36 cellular contexts compared by ENCODE assay signal in the genomic region with DNA sequence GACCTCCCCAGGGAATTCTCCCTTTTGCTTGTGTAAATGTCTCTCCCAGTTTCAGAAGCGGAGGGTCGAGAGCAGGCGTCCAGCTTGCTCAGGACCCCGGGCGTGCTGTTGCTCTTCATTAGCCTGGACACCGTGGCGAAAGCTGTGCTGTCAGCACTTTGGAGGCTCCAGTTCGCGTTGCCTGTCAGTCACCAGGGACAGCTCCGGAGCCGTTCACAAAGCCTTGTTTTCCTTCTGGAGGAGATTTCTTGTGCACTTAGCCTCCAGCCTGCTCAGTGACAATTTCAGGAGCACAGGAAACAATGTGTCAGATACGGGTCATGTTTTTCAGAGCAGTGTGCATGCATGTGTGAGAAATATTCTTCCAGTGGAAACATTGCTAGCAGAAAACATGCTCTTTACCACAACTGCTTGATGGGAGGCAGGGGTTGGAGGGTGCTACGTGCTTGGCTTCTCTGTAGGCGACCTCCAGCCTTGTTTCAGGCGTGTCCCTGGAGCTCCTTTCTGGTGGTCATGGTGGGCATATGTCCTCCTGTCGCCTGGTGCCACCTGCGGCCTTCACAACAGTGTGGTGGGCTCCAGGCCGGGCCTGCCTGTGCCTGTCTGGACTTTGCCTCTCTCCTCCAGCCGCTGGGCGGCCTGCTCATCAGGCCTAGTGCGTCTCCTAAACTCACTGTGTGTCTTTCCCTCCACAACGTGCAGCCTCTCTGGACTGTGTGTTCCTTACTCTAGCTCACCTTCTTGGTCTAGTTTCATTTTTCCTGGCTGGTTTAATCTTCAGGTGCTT. TPM values are rescaled to one million over a fixed set of nuclear protein-coding genes. Genes with fewer than 3 reads are reported as not detected.
DNase-seq lines count a peak whose midpoint lies in the region; ATAC-seq, FAIRE-seq and TF ChIP-seq lines count a peak whose summit lies in the region.
"Had no signal": no experiment of that assay in that cellular context is flagged by ENCODE, and none has a peak within 500 bp of the region (broad histone marks: within the 10 kb centered on the region; RNA-seq: fewer than 3 reads in every experiment).

No MANE protein-coding gene starts in this region.

- DNase-seq in left ventricle myocardium superior (peak; percentile 19), left ventricle myocardium inferior (no peak), HepG2 (ENCODE audit: low spot score) (no peak), NCI-H748 (lab: John Stamatoyannopoulos, UW; ENCODE audit: unreplicated experiment) (no peak), activated T-cell treated with anti-CD3 and anti-CD28 coated beads for 4 hours (no peak)
- no peak for DNase-seq in activated T-helper 1 cell treated with anti-CD3 and anti-CD28 coated beads, Interleukin-12 subunit alpha, Interleukin-12 subunit beta, Interleukin-2, Interleukin-4 antibody, amounts not matched to agents 30 ng/mL and 10 ng/mL and 1 ng/mL, durations not matched to agents 14 hours and 24 hours and 36 hours (ENCODE audit: low spot score)
- DNase-seq: activated CD4-positive, alpha-beta memory T cell treated with anti-CD3 and anti-CD28 coated beads, Interleukin-2, amount 10 ng/mL, durations not matched to agents 7 days and 5 days; activated effector memory CD4-positive, alpha-beta T cell treated with anti-CD3 and anti-CD28 coated beads, Interleukin-2, amount 50 U/mL, for 16 hours; activated naive CD8-positive, alpha-beta T cell treated with anti-CD3 and anti-CD28 coated beads for 36 hours; central memory CD4-positive, alpha-beta T cell; DMS 273 treated with DMSO at 0.1 percent for 48 hours; dorsolateral prefrontal cortex; GM23248; HFFc6; kidney glomerular epithelial cell; lower lobe of right lung; NCI-H1092; NCI-H1694; NCI-H510A; NK-92 treated with Interleukin-12 subunit alpha and Interleukin-12 subunit beta, amount 100 ng/mL, for 24 hours; PC-3; small intestine; stimulated activated naive CD4-positive, alpha-beta T cell treated with Interleukin-2 at 50 U/mL for 16 hours had no signal

- ATAC-seq in left ventricle myocardium superior: no peak
- no peak for ATAC-seq in HepG2
- no peak for ATAC-seq in HG03135 (IDR thresholded peaks at IDR 0.05; ENCODE audit: unreplicated experiment)
- ATAC-seq in HG03095 (IDR thresholded peaks at IDR 0.05; ENCODE audit: unreplicated experiment): no peak
- ATAC-seq: lower lobe of right lung; natural killer cell treated with Interleukin-12 subunit alpha and Interleukin-12 subunit beta and Interleukin-15 and Interleukin-18, amount 100 ng/mL, for 72 hours; PC-3; Right ventricle myocardium inferior had no signal

- TF ChIP-seq EP300 in HepG2 (IDR thresholded peaks at IDR 0.05; ENCODE audit: low read depth in 2 of 2, low read length in 2 of 2) (no peak), HepG2 (CRISPR knock-in tag; IDR thresholded peaks at IDR 0.05; ENCODE audit: borderline replicate concordance) (no peak)

- no peaks in the 10 kb centered on the region for H3K27me3 Mint-ChIP-seq in activated T-helper 1 cell treated with anti-CD3 and anti-CD28 coated beads, Interleukin-12 subunit alpha, Interleukin-12 subunit beta, Interleukin-2, Interleukin-4 antibody, amounts not matched to agents 30 ng/mL and 10 ng/mL and 1 ng/mL, durations not matched to agents 14 hours and 24 hours and 36 hours (ENCODE audit: insufficient read depth)
- H3K27me3 Mint-ChIP-seq: activated CD4-positive, alpha-beta memory T cell treated with anti-CD3 and anti-CD28 coated beads, Interleukin-2, amount 10 ng/mL, durations not matched to agents 7 days and 5 days; activated naive CD8-positive, alpha-beta T cell treated with anti-CD3 and anti-CD28 coated beads for 36 hours; natural killer cell treated with Interleukin-12 subunit alpha and Interleukin-12 subunit beta and Interleukin-15 and Interleukin-18, amount 100 ng/mL, for 72 hours had no signal

- peaks cover 21% of the 10 kb centered on the region for H3K4me1 ChIP-seq in left ventricle myocardium inferior
- no peaks in the 10 kb centered on the region for H3K4me1 ChIP-seq in HepG2 (ENCODE audit: insufficient read depth, low read length)
- H3K4me1 ChIP-seq: pancreas had no signal

- no peaks in the 10 kb centered on the region for H3K79me2 ChIP-seq in HepG2 (ENCODE audit: insufficient read depth, low read length)
- H3K79me2 ChIP-seq: hepatocyte had no signal

- no peak for FAIRE-seq in HepG2 (lab: Jason Lieb, UNC)
- FAIRE-seq: frontal cortex, GM18507, pancreas, small intestine had no signal

- no TSS peak for BruUV-seq in HepG2 (replicated peaks; lab: Mats Ljungman, UMichigan)

- H3K9me3 ChIP-seq in left ventricle myocardium inferior (replicated peaks) (no peaks in the 10 kb centered on the region), HepG2 (ENCODE audit: low read length) (no peaks in the 10 kb centered on the region)
- H3K9me3 ChIP-seq: ascending aorta, lower lobe of right lung, pancreas, thoracic aorta had no signal

- peak overlapping the region; percentile 68 for H3K27ac Mint-ChIP-seq in activated T-helper 1 cell treated with anti-CD3 and anti-CD28 coated beads, Interleukin-12 subunit alpha, Interleukin-12 subunit beta, Interleukin-2, Interleukin-4 antibody, amounts not matched to agents 30 ng/mL and 10 ng/mL and 1 ng/mL, durations not matched to agents 14 hours and 24 hours and 36 hours
- H3K27ac Mint-ChIP-seq: activated CD4-positive, alpha-beta memory T cell treated with anti-CD3 and anti-CD28 coated beads, Interleukin-2, amount 10 ng/mL, durations not matched to agents 7 days and 5 days; activated naive CD8-positive, alpha-beta T cell treated with anti-CD3 and anti-CD28 coated beads for 36 hours; HFFc6; natural killer cell treated with Interleukin-12 subunit alpha and Interleukin-12 subunit beta and Interleukin-15 and Interleukin-18, amount 100 ng/mL, for 72 hours had no signal

- H3K9me3 Mint-ChIP-seq in activated T-helper 1 cell treated with anti-CD3 and anti-CD28 coated beads, Interleukin-12 subunit alpha, Interleukin-12 subunit beta, Interleukin-2, Interleukin-4 antibody, amounts not matched to agents 30 ng/mL and 10 ng/mL and 1 ng/mL, durations not matched to agents 14 hours and 24 hours and 36 hours: no peaks in the 10 kb centered on the region
- H3K9me3 Mint-ChIP-seq: activated CD4-positive, alpha-beta memory T cell treated with anti-CD3 and anti-CD28 coated beads, Interleukin-2, amount 10 ng/mL, durations not matched to agents 7 days and 5 days; activated naive CD8-positive, alpha-beta T cell treated with anti-CD3 and anti-CD28 coated beads for 36 hours; HFFc6; natural killer cell treated with Interleukin-12 subunit alpha and Interleukin-12 subunit beta and Interleukin-15 and Interleukin-18, amount 100 ng/mL, for 72 hours had no signal

- H2AFZ ChIP-seq in HepG2 (ENCODE audit: low read length): no peak overlapping the region
- H2AFZ ChIP-seq: GM23248, hepatocyte had no signal

- H3K4me3 ChIP-seq in left ventricle myocardium inferior (no peak overlapping the region), HepG2 (replicated peaks in 1 of 3; ENCODE audit: insufficient read depth in 1 of 3, low read depth in 2 of 3, low read length in 3 of 3) (no peak overlapping the region)
- H3K4me3 ChIP-seq: ascending aorta, dorsolateral prefrontal cortex, GM23248, hepatocyte, lower lobe of right lung, pancreas, thoracic aorta had no signal

- no peak for TF ChIP-seq RAD21 in HepG2 (CRISPR knock-in tag; IDR thresholded peaks at IDR 0.05)

- POLR2A ChIA-PET in HepG2 (lab: Yijun Ruan, JAX): no interaction called here

- no peak overlapping the region for H3K4me3 Mint-ChIP-seq in activated T-helper 1 cell treated with anti-CD3 and anti-CD28 coated beads, Interleukin-12 subunit alpha, Interleukin-12 subunit beta, Interleukin-2, Interleukin-4 antibody, amounts not matched to agents 30 ng/mL and 10 ng/mL and 1 ng/mL, durations not matched to agents 14 hours and 24 hours and 36 hours
- H3K4me3 Mint-ChIP-seq: activated CD4-positive, alpha-beta memory T cell treated with anti-CD3 and anti-CD28 coated beads, Interleukin-2, amount 10 ng/mL, durations not matched to agents 7 days and 5 days; activated naive CD8-positive, alpha-beta T cell treated with anti-CD3 and anti-CD28 coated beads for 36 hours; HFFc6; natural killer cell treated with Interleukin-12 subunit alpha and Interleukin-12 subunit beta and Interleukin-15 and Interleukin-18, amount 100 ng/mL, for 72 hours had no signal

- H3K9ac ChIP-seq in HepG2 (ENCODE audit: insufficient read depth, low read depth, low read length): no peak overlapping the region
- H3K9ac ChIP-seq: GM23248 had no signal

- H3K36me3 Mint-ChIP-seq in activated T-helper 1 cell treated with anti-CD3 and anti-CD28 coated beads, Interleukin-12 subunit alpha, Interleukin-12 subunit beta, Interleukin-2, Interleukin-4 antibody, amounts not matched to agents 30 ng/mL and 10 ng/mL and 1 ng/mL, durations not matched to agents 14 hours and 24 hours and 36 hours (ENCODE audit: low read depth): peaks cover 28% of the 10 kb centered on the region
- H3K36me3 Mint-ChIP-seq: natural killer cell treated with Interleukin-12 subunit alpha and Interleukin-12 subunit beta and Interleukin-15 and Interleukin-18, amount 100 ng/mL, for 72 hours had no signal

- peaks cover 14% of the 10 kb centered on the region for H3K4me1 Mint-ChIP-seq in activated T-helper 1 cell treated with anti-CD3 and anti-CD28 coated beads, Interleukin-12 subunit alpha, Interleukin-12 subunit beta, Interleukin-2, Interleukin-4 antibody, amounts not matched to agents 30 ng/mL and 10 ng/mL and 1 ng/mL, durations not matched to agents 14 hours and 24 hours and 36 hours (ENCODE audit: low read depth)

- H3K27ac ChIP-seq in left ventricle myocardium inferior (replicated peaks): no peak overlapping the region
- no peak overlapping the region for H3K27ac ChIP-seq in HepG2 (ENCODE audit: extremely low read length, insufficient read depth, low read length)
- H3K27ac ChIP-seq: GM23248, hepatocyte, lower lobe of right lung, pancreas had no signal

- H3K36me3 ChIP-seq in left ventricle myocardium inferior (peaks cover 57% of the 10 kb centered on the region), HepG2 (replicated peaks in 1 of 2; ENCODE audit: control insufficient read depth in 1 of 2, insufficient read depth in 2 of 2, low read length in 2 of 2) (peaks cover 34 to 55% of the 10 kb centered on the region in 2 experiments)
- H3K36me3 ChIP-seq: pancreas had no signal

- H4K20me1 ChIP-seq in HepG2 (ENCODE audit: insufficient read depth, low read length): no peaks in the 10 kb centered on the region

- H3K27me3 ChIP-seq in left ventricle myocardium inferior (ENCODE audit: low read depth) (no peaks in the 10 kb centered on the region), HepG2 (ENCODE audit: control insufficient read depth in 1 of 2, insufficient read depth in 2 of 2, low read length in 2 of 2) (no peaks in the 10 kb centered on the region)
- H3K27me3 ChIP-seq: ascending aorta, dorsolateral prefrontal cortex, hepatocyte, pancreas had no signal

- WGBS in HepG2 (ENCODE audit: low lambda C conversion rate): 95% methylated on average over 22 of the region's 22 CpGs

- in situ Hi-C loops in HepG2 (cut with HindIII; ENCODE audit: extremely low pct_ligation_motif_present, low pct_unique_long_range_greater_than_20kb): no loop called here

- TF ChIP-seq POLR2A in HepG2 (IDR thresholded peaks at IDR 0.05; ENCODE audit: insufficient read depth in 1 of 2, low read depth in 2 of 2, low read length in 2 of 2): no peak

- TF ChIP-seq CTCF in left ventricle myocardium inferior (IDR thresholded peaks at IDR 0.05; ENCODE audit: borderline replicate concordance): no peak
- TF ChIP-seq CTCF in HepG2 (CRISPR knock-in tag; IDR thresholded peaks at IDR 0.05): no peak

- CTCF ChIA-PET in HepG2 (lab: Yijun Ruan, JAX; ENCODE audit: low intra/inter-chr PET ratio, low total read pairs): no interaction called here

- H3K4me2 ChIP-seq in HepG2 (ENCODE audit: low read depth, low read length): no peak overlapping the region
- H3K4me2 ChIP-seq: hepatocyte had no signal

- intact Hi-C loops in left ventricle myocardium superior (cut with micrococcal nuclease): no loop called here
- intact Hi-C loops in left ventricle myocardium inferior (cut with micrococcal nuclease): no loop called here
- intact Hi-C loops in activated T-helper 1 cell treated with anti-CD3 and anti-CD28 coated beads, Interleukin-12 subunit alpha, Interleukin-12 subunit beta, Interleukin-2, Interleukin-4 antibody, amounts not matched to agents 30 ng/mL and 10 ng/mL and 1 ng/mL, durations not matched to agents 14 hours and 24 hours and 36 hours (cut with micrococcal nuclease): no loop called here
- intact Hi-C loops in HepG2 (cut with micrococcal nuclease; ENCODE audit: unreplicated experiment): no loop called here

RNA-seq across cellular contexts. Expression of a gene that starts 29.0 kb away (rescaled TPM):
- total RNA-seq in left ventricle myocardium superior (0.15 TPM), left ventricle myocardium inferior (not detected), HepG2 (2016; rRNA removed; fragmentation: Illumina TruSeq; extraction: Trizol) (not detected in 2 replicates)
- not detected in 2 replicates for total RNA-seq in activated T-helper 1 cell treated with anti-CD3 and anti-CD28 coated beads, Interleukin-12 subunit alpha, Interleukin-12 subunit beta, Interleukin-2, Interleukin-4 antibody, amounts not matched to agents 30 ng/mL and 10 ng/mL and 1 ng/mL, durations not matched to agents 14 hours and 24 hours and 36 hours
- total RNA-seq in HepG2 (2016; cell fraction: cytosol; rRNA removed; fragmentation: Illumina TruSeq; extraction: Trizol; ENCODE audit: low read depth): not detected in 2 replicates
- total RNA-seq in HepG2 (2016; cell fraction: insoluble cytoplasmic fraction; rRNA removed; fragmentation: Illumina TruSeq; extraction: Trizol): not detected in 2 replicates
- not detected in 2 replicates for total RNA-seq in HepG2 (2016; cell fraction: membrane; rRNA removed; fragmentation: Illumina TruSeq; extraction: Trizol)
- not detected in 2 replicates for total RNA-seq in HepG2 (2016; cell fraction: nucleus; rRNA removed; fragmentation: Illumina TruSeq; extraction: Trizol)
- polyA plus RNA-seq in HepG2 (2011; rRNA removed): not detected in 2 replicates
- polyA plus RNA-seq in HepG2 (2011; cell fraction: cytosol; rRNA removed): not detected in 2 replicates
- polyA plus RNA-seq in HepG2 (2011; cell fraction: nucleus; rRNA removed): not detected in 2 replicates
- polyA plus RNA-seq in HepG2 (2012): 0.03 and 0.05 TPM in 2 replicates
- not detected in 2 replicates for polyA plus RNA-seq in HepG2 (2016; cell fraction: cytosol; fragmentation: Illumina TruSeq; extraction: Trizol; ENCODE audit: low read depth)
- not detected in 2 replicates for polyA plus RNA-seq in HepG2 (2016; cell fraction: insoluble cytoplasmic fraction; fragmentation: Illumina TruSeq; extraction: Trizol; ENCODE audit: low read depth)
- polyA plus RNA-seq in HepG2 (2016; cell fraction: membrane; fragmentation: Illumina TruSeq; extraction: Trizol; ENCODE audit: low read depth): not detected in 2 replicates
- not detected in 2 replicates for polyA plus RNA-seq in HepG2 (2016; cell fraction: nucleus; fragmentation: Illumina TruSeq; extraction: Trizol; ENCODE audit: insufficient read depth, low read depth)
- polyA minus RNA-seq in HepG2 (2011; rRNA and poly(A)+ RNA removed; ENCODE audit: low replicate concordance): not detected in 2 replicates
- polyA minus RNA-seq in HepG2 (2011; cell fraction: cytosol; rRNA and poly(A)+ RNA removed): not detected in 2 replicates
- polyA minus RNA-seq in HepG2 (2011; cell fraction: nucleus; rRNA and poly(A)+ RNA removed): not detected in 2 replicates
- total RNA-seq: activated CD4-positive, alpha-beta memory T cell treated with anti-CD3 and anti-CD28 coated beads, Interleukin-2, amount 10 ng/mL, durations not matched to agents 7 days and 5 days; activated naive CD8-positive, alpha-beta T cell treated with anti-CD3 and anti-CD28 coated beads for 36 hours; ascending aorta; frontal cortex; GM23248; HFFc6; M059J; mucosa of gallbladder; natural killer cell treated with Interleukin-12 subunit alpha and Interleukin-12 subunit beta and Interleukin-15 and Interleukin-18, amount 100 ng/mL, for 72 hours; pancreas; PC-3; renal cortical epithelial cell; Right ventricle myocardium inferior; thoracic aorta had no signal

RNA-seq across cellular contexts. Expression of a gene that starts 59.0 kb away (rescaled TPM):
- 53.4 TPM for total RNA-seq in left ventricle myocardium superior
- 48.0 TPM for total RNA-seq in left ventricle myocardium inferior
- 106 and 111 TPM in 2 replicates for total RNA-seq in activated T-helper 1 cell treated with anti-CD3 and anti-CD28 coated beads, Interleukin-12 subunit alpha, Interleukin-12 subunit beta, Interleukin-2, Interleukin-4 antibody, amounts not matched to agents 30 ng/mL and 10 ng/mL and 1 ng/mL, durations not matched to agents 14 hours and 24 hours and 36 hours
- total RNA-seq in HepG2 (2016; rRNA removed; fragmentation: Illumina TruSeq; extraction: Trizol): 33.9 and 49.6 TPM in 2 replicates
- 98.6 and 103 TPM in 2 replicates for total RNA-seq in HepG2 (2016; cell fraction: cytosol; rRNA removed; fragmentation: Illumina TruSeq; extraction: Trizol; ENCODE audit: low read depth)
- total RNA-seq in HepG2 (2016; cell fraction: insoluble cytoplasmic fraction; rRNA removed; fragmentation: Illumina TruSeq; extraction: Trizol): 32.6 and 40.4 TPM in 2 replicates
- 28.6 and 30.6 TPM in 2 replicates for total RNA-seq in HepG2 (2016; cell fraction: membrane; rRNA removed; fragmentation: Illumina TruSeq; extraction: Trizol)
- total RNA-seq in HepG2 (2016; cell fraction: nucleus; rRNA removed; fragmentation: Illumina TruSeq; extraction: Trizol): 44.9 and 51.2 TPM in 2 replicates
- polyA plus RNA-seq in HepG2 (2011; rRNA removed): 54.8 and 58.7 TPM in 2 replicates
- 29.1 and 46.9 TPM in 2 replicates for polyA plus RNA-seq in HepG2 (2011; cell fraction: cytosol; rRNA removed)
- polyA plus RNA-seq in HepG2 (2011; cell fraction: nucleus; rRNA removed): 327 and 449 TPM in 2 replicates
- 37.3 and 41.7 TPM in 2 replicates for polyA plus RNA-seq in HepG2 (2012)
- polyA plus RNA-seq in HepG2 (2016; cell fraction: cytosol; fragmentation: Illumina TruSeq; extraction: Trizol; ENCODE audit: low read depth): 3.7 and 4.9 TPM in 2 replicates
- polyA plus RNA-seq in HepG2 (2016; cell fraction: insoluble cytoplasmic fraction; fragmentation: Illumina TruSeq; extraction: Trizol; ENCODE audit: low read depth): 39.7 and 51.2 TPM in 2 replicates
- 5.6 and 6.8 TPM in 2 replicates for polyA plus RNA-seq in HepG2 (2016; cell fraction: membrane; fragmentation: Illumina TruSeq; extraction: Trizol; ENCODE audit: low read depth)
- 140 and 151 TPM in 2 replicates for polyA plus RNA-seq in HepG2 (2016; cell fraction: nucleus; fragmentation: Illumina TruSeq; extraction: Trizol; ENCODE audit: insufficient read depth, low read depth)
- 67.0 and 125 TPM in 2 replicates for polyA minus RNA-seq in HepG2 (2011; rRNA and poly(A)+ RNA removed; ENCODE audit: low replicate concordance)
- polyA minus RNA-seq in HepG2 (2011; cell fraction: cytosol; rRNA and poly(A)+ RNA removed): 38.0 and 45.2 TPM in 2 replicates
- polyA minus RNA-seq in HepG2 (2011; cell fraction: nucleus; rRNA and poly(A)+ RNA removed): 51.1 and 51.6 TPM in 2 replicates
